ENCODE assay signal across 28 cellular contexts in the genomic region with DNA sequence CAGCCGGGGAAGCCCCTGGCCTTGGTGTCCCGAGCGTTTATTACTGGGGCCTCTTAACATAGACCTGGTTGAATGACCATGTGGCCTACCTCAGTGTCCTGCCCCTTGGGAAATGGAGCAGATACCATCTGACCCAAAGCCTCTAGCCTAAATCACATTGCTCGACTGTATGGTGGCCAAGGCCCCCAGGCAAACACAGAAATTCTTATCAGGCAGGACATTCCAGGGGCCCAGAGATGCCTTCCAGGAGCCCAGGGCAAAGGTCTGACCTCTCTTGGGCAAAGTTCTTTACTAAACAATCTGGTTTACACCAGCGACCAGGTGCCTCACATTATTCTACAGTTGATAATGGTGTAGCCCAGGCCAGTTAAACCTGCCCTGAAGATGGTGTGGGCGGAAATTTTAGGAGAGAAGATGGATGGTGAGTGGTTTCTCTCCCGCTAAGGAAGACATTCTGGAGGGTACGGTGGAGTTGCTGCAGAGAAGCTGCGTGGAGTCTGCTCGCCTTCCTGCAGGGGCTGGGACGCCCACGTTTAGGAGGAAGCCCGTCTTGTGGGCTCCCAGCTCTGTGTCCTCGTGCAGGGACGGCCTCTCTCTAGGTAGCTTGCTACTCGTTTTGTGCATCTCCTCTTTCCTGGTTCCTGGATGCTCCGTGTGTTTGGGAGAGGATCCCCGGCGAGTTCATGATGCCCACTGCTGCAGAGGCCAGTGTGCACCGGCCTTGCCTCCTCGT. TPM values are rescaled to one million over a fixed set of nuclear protein-coding genes. Genes with fewer than 3 reads are reported as not detected.
"Had no signal": no experiment of that assay in that cellular context is flagged by ENCODE, and none has a peak within 500 bp of the region (broad histone marks: within the 10 kb centered on the region; RNA-seq: fewer than 3 reads in every experiment).

No MANE protein-coding gene starts in this region.

- H3K4me1 ChIP-seq: left lung, lower lobe of right lung, right atrium auricular region, right lobe of liver, stomach, testis, thyroid gland, transverse colon, upper lobe of right lung had no signal

- H3K9me3 ChIP-seq: neutrophil, ovary, testis, thyroid gland, transverse colon, upper lobe of right lung had no signal

- DNase-seq: left colon; lower lobe of right lung; mammary epithelial cell; mesenchymal stem cell; naive thymus-derived CD8-positive, alpha-beta T cell; ovary; right lobe of liver; stimulated activated CD4-positive, alpha-beta T cell treated with anti-CD3 and anti-CD28 coated beads, Interleukin-12 subunit alpha, Interleukin-12 subunit beta, amount 100 ng/mL, for 4 hours; stimulated activated CD4-positive, alpha-beta T cell treated with anti-CD3 and anti-CD28 coated beads, Interleukin-15, amount 100 ng/mL, for 24 hours; stimulated activated CD4-positive, alpha-beta T cell treated with anti-CD3 and anti-CD28 coated beads, Interleukin-2, amount 100 ng/mL, for 24 hours; stimulated activated CD4-positive, alpha-beta T cell treated with anti-CD3 and anti-CD28 coated beads, Interleukin-4, amount 100 ng/mL, for 1 hour; stimulated activated naive B cell treated with anti-CD40 and anti-IgM and Interleukin-4, amounts not matched to agents 10 μg/mL and 1 μg/mL and 100 μg/mL, for 72 hours; stimulated activated naive CD8-positive, alpha-beta T cell treated with anti-CD3 and anti-CD28 coated beads, Interleukin-15, Interleukin-2, amounts not matched to agents 100 U/mL and 50 U/mL, for 24 hours; stomach; testis; thyroid gland; transverse colon; upper lobe of right lung had no signal

- H3K4me2 ChIP-seq: smooth muscle cell had no signal

- H3K36me3 Mint-ChIP-seq: naive thymus-derived CD8-positive, alpha-beta T cell; stimulated activated naive B cell treated with anti-CD40 and anti-IgM and Interleukin-4, amounts not matched to agents 10 μg/mL and 1 μg/mL and 100 μg/mL, for 72 hours had no signal

- FAIRE-seq: keratinocyte, urothelium cell line had no signal

- H3K27ac ChIP-seq: left lung, lower lobe of right lung, neutrophil, ovary, right atrium auricular region, right lobe of liver, stomach, testis, thyroid gland, transverse colon, upper lobe of right lung had no signal

- H3K4me3 Mint-ChIP-seq: naive thymus-derived CD8-positive, alpha-beta T cell; nephron; neural crest cell; stimulated activated naive B cell treated with anti-CD40 and anti-IgM and Interleukin-4, amounts not matched to agents 10 μg/mL and 1 μg/mL and 100 μg/mL, for 72 hours had no signal

- H3K4me1 Mint-ChIP-seq: naive thymus-derived CD8-positive, alpha-beta T cell; stimulated activated naive B cell treated with anti-CD40 and anti-IgM and Interleukin-4, amounts not matched to agents 10 μg/mL and 1 μg/mL and 100 μg/mL, for 72 hours had no signal

- H3K4me3 ChIP-seq: left lung, lower lobe of right lung, ovary, right atrium auricular region, right lobe of liver, smooth muscle cell, stomach, testis, thyroid gland, transverse colon, upper lobe of right lung had no signal

- H3K27me3 ChIP-seq: ovary, right atrium auricular region, right lobe of liver, testis, thyroid gland, transverse colon, upper lobe of right lung had no signal

- H3K36me3 ChIP-seq: left lung, lower lobe of right lung, neutrophil, ovary, right atrium auricular region, right lobe of liver, stomach, thyroid gland, transverse colon, upper lobe of right lung had no signal

- ATAC-seq: left colon; left lung; lower lobe of right lung; naive thymus-derived CD8-positive, alpha-beta T cell; right lobe of liver; stimulated activated naive B cell treated with anti-CD40 and anti-IgM and Interleukin-4, amounts not matched to agents 10 μg/mL and 1 μg/mL and 100 μg/mL, for 72 hours; stimulated activated naive CD8-positive, alpha-beta T cell treated with anti-CD3 and anti-CD28 coated beads, Interleukin-15, Interleukin-2, amounts not matched to agents 100 U/mL and 50 U/mL, for 24 hours; upper lobe of right lung had no signal

- H3K27ac Mint-ChIP-seq: naive thymus-derived CD8-positive, alpha-beta T cell; nephron; progenitor cell of endocrine pancreas; stimulated activated naive B cell treated with anti-CD40 and anti-IgM and Interleukin-4, amounts not matched to agents 10 μg/mL and 1 μg/mL and 100 μg/mL, for 72 hours had no signal

RNA-seq across cellular contexts. Expression of a gene that starts 21.2 kb away (rescaled TPM):
- total RNA-seq: pulmonary artery endothelial cell had no signal
